Comparison of ENCODE assay signal across 8 cellular contexts in the genomic region with DNA sequence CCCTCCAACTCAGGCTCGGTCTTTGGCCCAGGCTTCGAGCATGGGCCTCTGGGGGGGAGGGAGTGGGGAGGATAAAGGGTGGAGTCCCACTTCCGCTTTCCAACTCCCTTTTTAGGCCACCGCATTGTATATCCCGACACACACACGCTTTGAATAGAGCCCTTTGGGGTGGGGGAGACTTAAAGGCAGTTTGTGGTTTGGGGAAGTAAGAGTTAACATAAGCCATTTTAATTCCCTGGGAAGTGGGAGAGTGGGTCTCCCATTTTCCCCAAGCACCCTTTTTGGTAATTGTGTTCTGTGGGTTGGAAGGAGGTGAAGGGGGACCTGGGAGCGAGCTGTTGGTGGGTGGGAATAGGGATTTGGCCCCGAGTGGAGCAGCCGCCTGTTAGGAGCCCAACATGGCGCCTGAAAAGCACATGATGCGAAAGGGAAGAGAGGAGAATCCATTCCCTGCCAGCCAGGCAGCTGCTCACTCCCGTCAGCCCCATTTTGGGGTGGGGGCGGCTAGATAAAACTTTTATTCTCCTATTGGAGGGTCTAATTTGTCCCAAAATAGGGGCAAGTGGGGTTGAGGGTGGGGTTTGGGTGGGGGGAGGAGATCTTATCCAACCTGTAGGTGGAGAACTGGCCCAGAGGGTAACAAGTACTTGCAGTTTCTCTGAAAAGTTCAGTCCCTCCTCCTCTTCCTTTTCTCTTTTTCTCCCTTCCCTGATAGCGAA. TPM values are rescaled to one million over a fixed set of nuclear protein-coding genes. Genes with fewer than 3 reads are reported as not detected.
DNase-seq lines count a peak whose midpoint lies in the region; ATAC-seq, FAIRE-seq and TF ChIP-seq lines count a peak whose summit lies in the region.

No MANE protein-coding gene starts in this region.

- H3K4me1 Mint-ChIP-seq in CD4-positive, alpha-beta memory T cell: peaks cover 28 to 60% (median 40%) of the 10 kb centered on the region in 4 donors
- peaks cover 40% of the 10 kb centered on the region for H3K4me1 Mint-ChIP-seq in activated naive CD4-positive, alpha-beta T cell treated with anti-CD3 and anti-CD28 coated beads for 36 hours (ENCODE audit: low read depth)
- H3K4me1 Mint-ChIP-seq in type B pancreatic cell (ENCODE audit: unreplicated experiment): peaks cover 25% of the 10 kb centered on the region

- H3K9me3 Mint-ChIP-seq in CD4-positive, alpha-beta memory T cell: peaks cover 0 to 3% (median 0%) of the 10 kb centered on the region in 8 donors
- H3K9me3 Mint-ChIP-seq in activated naive CD4-positive, alpha-beta T cell treated with anti-CD3 and anti-CD28 coated beads for 36 hours: no peaks in the 10 kb centered on the region
- no peaks in the 10 kb centered on the region for H3K9me3 Mint-ChIP-seq in type B pancreatic cell

- FAIRE-seq in HTR-8/SVneo (lab: Jason Lieb, UNC): no peak

- H3K27me3 ChIP-seq in CD4-positive, alpha-beta memory T cell (ENCODE audit: insufficient read depth, low read length): no peaks in the 10 kb centered on the region
- no peaks in the 10 kb centered on the region for H3K27me3 ChIP-seq in neutrophil

- H3K4me3 ChIP-seq in CD4-positive, alpha-beta memory T cell (ENCODE audit: low read length in 2 of 2): peak overlapping the region; percentile 85 to 100
- peak overlapping the region; percentile 95 to 100 for H3K4me3 ChIP-seq in neutrophil (ENCODE audit: low read depth in 1 of 2, low read length in 1 of 2)

- H3K36me3 ChIP-seq in CD4-positive, alpha-beta memory T cell (ENCODE audit: insufficient read depth, low read length): peaks cover 12% of the 10 kb centered on the region
- H3K36me3 ChIP-seq in neutrophil: peaks cover 7% of the 10 kb centered on the region

- H3K4me1 ChIP-seq in CD4-positive, alpha-beta memory T cell (ENCODE audit: insufficient read depth, low read length): peaks cover 38% of the 10 kb centered on the region
- peaks cover 57 to 62% of the 10 kb centered on the region in 2 experiments for H3K4me1 ChIP-seq in neutrophil (ENCODE audit: control insufficient read depth in 1 of 2, insufficient read depth in 1 of 2, low read depth in 1 of 2, low read length in 1 of 2)

- H3K36me3 Mint-ChIP-seq in CD4-positive, alpha-beta memory T cell: peaks cover 17 to 55% of the 10 kb centered on the region in 2 donors
- H3K36me3 Mint-ChIP-seq in activated naive CD4-positive, alpha-beta T cell treated with anti-CD3 and anti-CD28 coated beads for 36 hours (ENCODE audit: low read depth): peaks cover 45% of the 10 kb centered on the region
- H3K36me3 Mint-ChIP-seq in type B pancreatic cell: peaks cover 27% of the 10 kb centered on the region

- H3K9me3 ChIP-seq in CD4-positive, alpha-beta memory T cell (ENCODE audit: control insufficient read depth in 1 of 2, low read length in 2 of 2): no peaks in the 10 kb centered on the region
- no peaks in the 10 kb centered on the region for H3K9me3 ChIP-seq in neutrophil

- no peaks in the 10 kb centered on the region for H3K27me3 Mint-ChIP-seq in CD4-positive, alpha-beta memory T cell
- no peaks in the 10 kb centered on the region for H3K27me3 Mint-ChIP-seq in activated naive CD4-positive, alpha-beta T cell treated with anti-CD3 and anti-CD28 coated beads for 36 hours (ENCODE audit: low read depth)
- H3K27me3 Mint-ChIP-seq in type B pancreatic cell: no peaks in the 10 kb centered on the region

- POLR2A ChIA-PET in CD4-positive, alpha-beta memory T cell (lab: Charles Lee; ENCODE audit: partially characterized antibody): interaction anchor here (1.1 to 7.1 kb wide), 24 partner anchors 8 to 257 kb away, joined by 3 to 188 read pairs (median 16); a partner anchor contains a TSS

- no peak for ATAC-seq in HG03354 (IDR thresholded peaks at IDR 0.05; ENCODE audit: poor library complexity, severe bottlenecking, unreplicated experiment)

- TF ChIP-seq CTCF in neutrophil (IDR thresholded peaks at IDR 0.05) (no peak), type B pancreatic cell (conservative IDR thresholded peaks at IDR 0.05) (no peak)

- peak overlapping the region; percentile 98 for H3K27ac ChIP-seq in CD4-positive, alpha-beta memory T cell (ENCODE audit: low read depth, low read length)
- peak overlapping the region; percentile 99 for H3K27ac ChIP-seq in neutrophil

- CTCF ChIA-PET in CD4-positive, alpha-beta memory T cell (lab: Charles Lee; ENCODE audit: partially characterized antibody): interaction anchor here (1.3 to 3.2 kb wide), 4 partner anchors 22 to 257 kb away, joined by 3 to 18 read pairs (median 12); a partner anchor contains a TSS
- CTCF ChIA-PET in activated naive CD4-positive, alpha-beta T cell treated with anti-CD3 and anti-CD28 coated beads for 36 hours (lab: Charles Lee): no interaction called here

- DNase-seq in CD4-positive, alpha-beta memory T cell: peak; percentile 48 to 63 (median 58)
- DNase-seq in HTR-8/SVneo (ENCODE audit: insufficient read length, low spot score): peak; percentile 31
- DNase-seq in SIG-M5 (lab: John Stamatoyannopoulos, UW): peak; percentile 47
- peak; percentile 68 for DNase-seq in activated naive CD4-positive, alpha-beta T cell treated with anti-CD3 and anti-CD28 coated beads for 36 hours
- peak; percentile 42 for DNase-seq in germinal center (ENCODE audit: low spot score)
- DNase-seq in type B pancreatic cell (ENCODE audit: extremely low spot score, unreplicated experiment): no peak

- peak overlapping the region; percentile 99 to 100 (median 100) for H3K27ac Mint-ChIP-seq in CD4-positive, alpha-beta memory T cell
- H3K27ac Mint-ChIP-seq in activated naive CD4-positive, alpha-beta T cell treated with anti-CD3 and anti-CD28 coated beads for 36 hours: peak overlapping the region; percentile 100
- H3K27ac Mint-ChIP-seq in type B pancreatic cell: peak overlapping the region; percentile 100

- intact Hi-C loops in CD4-positive, alpha-beta memory T cell (cut with micrococcal nuclease): loop anchor here (1.0 to 2.0 kb wide), 4 partner anchors 15 to 128 kb away; a partner anchor contains a TSS
- intact Hi-C loops in activated naive CD4-positive, alpha-beta T cell treated with anti-CD3 and anti-CD28 coated beads for 36 hours (cut with micrococcal nuclease): loop anchor here (2.0 to 5.0 kb wide), 3 partner anchors 93 to 1286 kb away; no protein-coding TSS in a partner anchor

- H3K4me3 Mint-ChIP-seq in CD4-positive, alpha-beta memory T cell: peak overlapping the region; percentile 99 to 100 (median 100)
- peak overlapping the region; percentile 98 for H3K4me3 Mint-ChIP-seq in activated naive CD4-positive, alpha-beta T cell treated with anti-CD3 and anti-CD28 coated beads for 36 hours
- H3K4me3 Mint-ChIP-seq in type B pancreatic cell: peak overlapping the region; percentile 100

RNA-seq across cellular contexts. Expression of a gene that starts 1.0 kb away (rescaled TPM):
- total RNA-seq in CD4-positive, alpha-beta memory T cell: 100 to 1,000 TPM; 161 to 165 TPM
- 10 to 100 TPM; 11.6 to 41.9 TPM for polyA plus RNA-seq in CD4-positive, alpha-beta memory T cell
- 10 to 100 TPM; 50.3 to 54.1 TPM for total RNA-seq in activated naive CD4-positive, alpha-beta T cell treated with anti-CD3 and anti-CD28 coated beads for 36 hours
- total RNA-seq in type B pancreatic cell (ENCODE audit: low replicate concordance): 62.1 and 65.1 TPM in 2 replicates

RNA-seq across cellular contexts. Expression of a gene that starts 35.6 kb away (rescaled TPM):
- total RNA-seq in CD4-positive, alpha-beta memory T cell: 10 to 100 TPM in 1 of 2 experiments, 1 to 10 TPM in 1; 8.9 to 12.4 TPM
- 1 to 10 TPM; 3.9 to 4.4 TPM for polyA plus RNA-seq in CD4-positive, alpha-beta memory T cell
- total RNA-seq in activated naive CD4-positive, alpha-beta T cell treated with anti-CD3 and anti-CD28 coated beads for 36 hours: 1 to 10 TPM; 2.3 to 2.7 TPM
- 12.1 and 12.2 TPM in 2 replicates for total RNA-seq in type B pancreatic cell (ENCODE audit: low replicate concordance)
